In the genomic region with DNA sequence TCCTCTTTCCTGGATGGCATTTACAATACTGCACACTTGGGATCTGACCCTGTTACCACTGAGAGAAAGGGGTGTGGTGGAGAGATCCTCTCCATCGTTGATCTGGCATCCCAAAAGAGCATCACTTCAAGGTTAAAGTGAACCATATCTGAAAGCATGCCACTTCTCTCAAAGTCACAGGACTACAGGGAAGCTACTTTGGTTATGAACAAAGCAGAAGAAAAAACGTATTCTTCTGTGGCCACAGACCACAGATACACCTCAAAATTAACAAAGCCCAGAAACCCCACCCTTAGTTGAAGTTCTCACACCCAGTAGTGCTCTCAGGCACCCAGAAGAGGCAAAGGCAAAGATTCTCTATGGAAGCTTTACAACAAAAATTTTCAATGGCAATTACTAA, we compare ENCODE assay signal across 12 cellular contexts.
A peak's percentile ranks its signal among the peaks of the same experiment; 100 is the strongest.
DNase-seq lines count a peak whose midpoint lies in the region; ATAC-seq and TF ChIP-seq lines count a peak whose summit lies in the region.
"Had no signal": no experiment of that assay in that cellular context is flagged by ENCODE, and none has a peak within 500 bp of the region (broad histone marks: within the 10 kb centered on the region; RNA-seq: fewer than 3 reads in every experiment).

No MANE protein-coding gene starts in this region.

- H3K4me1 ChIP-seq in CD4-positive, CD25-positive, alpha-beta regulatory T cell (ENCODE audit: control insufficient read depth, insufficient read depth, low read length, poor library complexity, severe bottlenecking), result peaks cover 10% of the 10 kb centered on the region

- H3K27me3 ChIP-seq in CD4-positive, CD25-positive, alpha-beta regulatory T cell (ENCODE audit: control insufficient read depth, insufficient read depth, low read length), result no peaks in the 10 kb centered on the region
- H3K27me3 ChIP-seq in dorsolateral prefrontal cortex, result no peaks in the 10 kb centered on the region
- H3K27me3 ChIP-seq: ovary had no signal

- H3K4me3 ChIP-seq in CD4-positive, CD25-positive, alpha-beta regulatory T cell (ENCODE audit: low read depth, low read length), result no peak overlapping the region
- H3K4me3 ChIP-seq in dorsolateral prefrontal cortex, result no peak overlapping the region
- H3K4me3 ChIP-seq: ovary had no signal

- H3K4me3 Mint-ChIP-seq in CD4-positive, CD25-positive, alpha-beta regulatory T cell, result no peak overlapping the region
- H3K4me3 Mint-ChIP-seq in glutamatergic neuron (ENCODE audit: unreplicated experiment), result no peak overlapping the region

- ATAC-seq in CD4-positive, CD25-positive, alpha-beta regulatory T cell (ENCODE audit: low read depth in 2 of 2), result peak; percentile 31 to 37
- ATAC-seq in GM19035 (IDR thresholded peaks at IDR 0.05; ENCODE audit: unreplicated experiment) (peak; percentile 81), HG02884 (IDR thresholded peaks at IDR 0.05; ENCODE audit: unreplicated experiment) (peak; percentile 73)
- ATAC-seq: HCT116 had no signal

- TF ChIP-seq CTCF in glutamatergic neuron (IDR thresholded peaks at IDR 0.05; ENCODE audit: partially characterized antibody, unreplicated experiment), result no peak
- no peak for TF ChIP-seq CTCF in dorsolateral prefrontal cortex (IDR thresholded peaks at IDR 0.05 in 54 of 56, conservative IDR thresholded peaks at IDR 0.05 in 2 of 56; ENCODE audit: low read depth in 1 of 56, partially characterized antibody in 56 of 56)

- H3K27me3 Mint-ChIP-seq in CD4-positive, CD25-positive, alpha-beta regulatory T cell, result no peaks in the 10 kb centered on the region
- no peaks in the 10 kb centered on the region for H3K27me3 Mint-ChIP-seq in glutamatergic neuron (ENCODE audit: unreplicated experiment)

- DNase-seq in CD4-positive, CD25-positive, alpha-beta regulatory T cell, result peak in 2 of 3 donors; percentile 5 to 44
- DNase-seq in NOMO-1 treated with DMSO at 0.1 percent for 48 hours (lab: John Stamatoyannopoulos, UW; ENCODE audit: unreplicated experiment) (peak; percentile 55), midbrain (lab: John Stamatoyannopoulos, UW) (no peak), islet precursor cell (no peak), glutamatergic neuron (no peak), dorsolateral prefrontal cortex (no peak)
- DNase-seq: NCI-H446 treated with DMSO at 0.1 percent for 48 hours, ovary, WERI-Rb-1 had no signal

- H3K27ac Mint-ChIP-seq in CD4-positive, CD25-positive, alpha-beta regulatory T cell, result peak overlapping the region; percentile 18 to 47 (median 18)
- no peak overlapping the region for H3K27ac Mint-ChIP-seq in glutamatergic neuron (ENCODE audit: unreplicated experiment)

- H3K4me1 Mint-ChIP-seq in CD4-positive, CD25-positive, alpha-beta regulatory T cell, result peaks cover 22 to 58% (median 37%) of the 10 kb centered on the region in 4 donors
- H3K4me1 Mint-ChIP-seq in glutamatergic neuron (ENCODE audit: low read depth, unreplicated experiment), result no peaks in the 10 kb centered on the region

- H3K9me3 Mint-ChIP-seq in CD4-positive, CD25-positive, alpha-beta regulatory T cell, result peaks cover 0 to 1% (median 0%) of the 10 kb centered on the region in 7 donors
- H3K9me3 Mint-ChIP-seq in glutamatergic neuron (ENCODE audit: unreplicated experiment), result no peaks in the 10 kb centered on the region

- H3K9me3 ChIP-seq in CD4-positive, CD25-positive, alpha-beta regulatory T cell (ENCODE audit: control insufficient read depth in 2 of 2, low read length in 2 of 2), result no peaks in the 10 kb centered on the region
- H3K9me3 ChIP-seq: ovary had no signal

- no peak overlapping the region for H3K27ac ChIP-seq in CD4-positive, CD25-positive, alpha-beta regulatory T cell (ENCODE audit: insufficient read depth, low read length, poor library complexity, severe bottlenecking)
- no peak overlapping the region for H3K27ac ChIP-seq in dorsolateral prefrontal cortex
- H3K27ac ChIP-seq: ovary, WERI-Rb-1 had no signal

- peaks cover 21% of the 10 kb centered on the region for H3K36me3 Mint-ChIP-seq in CD4-positive, CD25-positive, alpha-beta regulatory T cell
- H3K36me3 Mint-ChIP-seq in glutamatergic neuron (ENCODE audit: unreplicated experiment), result no peaks in the 10 kb centered on the region

- intact Hi-C loops in dorsolateral prefrontal cortex (cut with DNase I), result no loop called here

- no peaks in the 10 kb centered on the region for H3K36me3 ChIP-seq in CD4-positive, CD25-positive, alpha-beta regulatory T cell (ENCODE audit: control insufficient read depth, insufficient read depth, low read length)
- H3K36me3 ChIP-seq: ovary, WERI-Rb-1 had no signal

Comparison
In these comparisons a context has a peak if more than half of its experiments do, and no peak if none do; other contexts are left out.
1. DNase-seq: peak in CD4-positive, CD25-positive, alpha-beta regulatory T cell (2 of 3) and NOMO-1 treated with DMSO at 0.1 percent for 48 hours (single experiment); none in midbrain (single experiment), islet precursor cell (single experiment), glutamatergic neuron (single experiment) and dorsolateral prefrontal cortex (0 of 10).
2. Peak in every context shown above with its lines, with median percentiles within 50 percentile points of each other: ATAC-seq.